ENCODE assay signal across 10 cellular contexts in genomic region chr3:184491867-184492615, GRCh38.
A peak's percentile ranks its signal among the peaks of the same experiment; 100 is the strongest.
DNase-seq lines count a peak whose midpoint lies in the region; ATAC-seq and TF ChIP-seq lines count a peak whose summit lies in the region.
"Had no signal": no experiment of that assay in that cellular context is flagged by ENCODE, and none has a peak within 500 bp of the region (broad histone marks: within the 10 kb centered on the region; RNA-seq: fewer than 3 reads in every experiment).

No MANE protein-coding gene starts in this region.

- no peak for TF ChIP-seq CTCF in progenitor cell of endocrine pancreas (IDR thresholded peaks at IDR 0.05; ENCODE audit: unreplicated experiment)

- H3K9me3 ChIP-seq in HUES48 (ENCODE audit: control insufficient read depth, insufficient read depth, low read length): no peaks in the 10 kb centered on the region

- DNase-seq in SIG-M5 treated with dmso at 0.1 percent for 504 hours (lab: John Stamatoyannopoulos, UW; ENCODE audit: unreplicated experiment): peak; percentile 83
- DNase-seq in left cardiac atrium: peak; percentile 60
- DNase-seq in sciatic nerve (ENCODE audit: low spot score): peak; percentile 68
- no peak for DNase-seq in erythroblast (lab: John Stamatoyannopoulos, UW)
- no peak for DNase-seq in progenitor cell of endocrine pancreas (ENCODE audit: low spot score, unreplicated experiment)
- DNase-seq: effector CD4-positive, alpha-beta T cell; kidney glomerular epithelial cell had no signal

- peaks cover 20% of the 10 kb centered on the region for H3K4me1 Mint-ChIP-seq in progenitor cell of endocrine pancreas (ENCODE audit: low read depth)

- no peak overlapping the region for H3K9ac ChIP-seq in HUES48 (ENCODE audit: low read depth, low read length)

- H3K4me3 ChIP-seq in HUES48 (ENCODE audit: low read depth, low read length): peak overlapping the region; percentile 57

- peaks cover 65% of the 10 kb centered on the region for H3K27me3 ChIP-seq in HUES48 (ENCODE audit: control insufficient read depth, insufficient read depth, low read length)

- H3K27ac ChIP-seq in HUES48 (ENCODE audit: low read depth, low read length): no peak overlapping the region

- peak; percentile 65 to 67 for ATAC-seq in left cardiac atrium
- peak; percentile 76 for ATAC-seq in sciatic nerve
- ATAC-seq in HG02642 (IDR thresholded peaks at IDR 0.05; ENCODE audit: poor library complexity, unreplicated experiment): no peak
- no peak for ATAC-seq in GM18868 (IDR thresholded peaks at IDR 0.05; ENCODE audit: unreplicated experiment)

- intact Hi-C loops in left cardiac atrium (cut with DNase I) (no loop called here), sciatic nerve (cut with DNase I) (no loop called here)

- TF ChIP-seq POLR2A in erythroblast (IDR thresholded peaks at IDR 0.05; ENCODE audit: low read length): no peak

- H3K36me3 ChIP-seq in HUES48 (ENCODE audit: control insufficient read depth, insufficient read depth, low read length): no peaks in the 10 kb centered on the region

- peaks cover 54% of the 10 kb centered on the region for H3K27me3 Mint-ChIP-seq in progenitor cell of endocrine pancreas

- H3K4me3 Mint-ChIP-seq in progenitor cell of endocrine pancreas (ENCODE audit: low read depth): no peak overlapping the region

- no peaks in the 10 kb centered on the region for H3K4me1 ChIP-seq in HUES48 (ENCODE audit: control insufficient read depth, insufficient read depth, low read length)

- no peaks in the 10 kb centered on the region for H3K9me3 Mint-ChIP-seq in progenitor cell of endocrine pancreas (ENCODE audit: low read depth)

- no peak overlapping the region for H3K27ac Mint-ChIP-seq in progenitor cell of endocrine pancreas

- no peaks in the 10 kb centered on the region for H3K36me3 Mint-ChIP-seq in progenitor cell of endocrine pancreas (ENCODE audit: insufficient read depth)

Comparison
In these comparisons a context has a peak if more than half of its experiments do, and no peak if none do; other contexts are left out.
1. DNase-seq: peak in SIG-M5 treated with dmso at 0.1 percent for 504 hours (single experiment), left cardiac atrium (single experiment) and sciatic nerve (single experiment); none in erythroblast (0 of 2) and progenitor cell of endocrine pancreas (single experiment).
2. ATAC-seq: peak in left cardiac atrium (2 of 2) and sciatic nerve (single experiment); none in HG02642 (single experiment) and GM18868 (single experiment).